Comparison of ENCODE assay signal across 13 cellular contexts in genomic region chr15:49675051-49675450, GRCh38. TPM values are rescaled to one million over a fixed set of nuclear protein-coding genes. Genes with fewer than 3 reads are reported as not detected.
A peak's percentile ranks its signal among the peaks of the same experiment; 100 is the strongest.
DNase-seq lines count a peak whose midpoint lies in the region; ATAC-seq, FAIRE-seq and TF ChIP-seq lines count a peak whose summit lies in the region.
"Had no signal": no experiment of that assay in that cellular context is flagged by ENCODE, and none has a peak within 500 bp of the region (broad histone marks: within the 10 kb centered on the region; RNA-seq: fewer than 3 reads in every experiment).

No MANE protein-coding gene starts in this region.

- H2AFZ ChIP-seq in mammary epithelial cell (ENCODE audit: low read depth, low read length) = no peak overlapping the region

- H3K9me3 Mint-ChIP-seq in activated T-cell treated with anti-CD3 and anti-CD28 coated beads, Interleukin-2, amount 50 U/mL, for 24 hours = no peaks in the 10 kb centered on the region
- peaks cover 4% of the 10 kb centered on the region for H3K9me3 Mint-ChIP-seq in activated CD4-positive, alpha-beta T cell treated with anti-CD3 and anti-CD28 coated beads, Interleukin-2, amount 10 ng/mL, durations not matched to agents 24 days and 14 days
- H3K9me3 Mint-ChIP-seq: CD8-positive, alpha-beta T cell had no signal

- no peak overlapping the region for H4K8ac ChIP-seq in mesendoderm (ENCODE audit: low read depth, low read length)

- H3K27me3 Mint-ChIP-seq in activated T-cell treated with anti-CD3 and anti-CD28 coated beads, Interleukin-2, amount 50 U/mL, for 24 hours = peaks cover 19% of the 10 kb centered on the region
- H3K27me3 Mint-ChIP-seq in activated CD4-positive, alpha-beta T cell treated with anti-CD3 and anti-CD28 coated beads, Interleukin-2, amount 10 ng/mL, durations not matched to agents 24 days and 14 days = peaks cover 21% of the 10 kb centered on the region

- H3K36me3 ChIP-seq in mammary epithelial cell (ENCODE audit: insufficient read depth, low read length) (no peaks in the 10 kb centered on the region), mesendoderm (ENCODE audit: control insufficient read depth, insufficient read depth, low read length) (no peaks in the 10 kb centered on the region), ascending aorta (no peaks in the 10 kb centered on the region)

- H3K79me2 ChIP-seq in mammary epithelial cell (ENCODE audit: insufficient read depth, low read length) (no peaks in the 10 kb centered on the region), mesendoderm (ENCODE audit: control insufficient read depth, insufficient read depth, low read length) (no peaks in the 10 kb centered on the region)

- H3K56ac ChIP-seq in mesendoderm (ENCODE audit: low read length) = no peak overlapping the region

- TF ChIP-seq CTCF in mammary epithelial cell (conservative IDR thresholded peaks at IDR 0.05 in 1 of 2, IDR thresholded peaks at IDR 0.05 in 1 of 2; ENCODE audit: extremely low read depth in 1 of 2, insufficient read depth in 1 of 2, low read depth in 1 of 2, low read length in 2 of 2) (peak; percentile 46 to 49), ascending aorta (IDR thresholded peaks at IDR 0.05) (no peak)

- in situ Hi-C loops in mammary epithelial cell (cut with MboI; ENCODE audit: low sequenced_read_pairs in 2 of 2) = no loop called here

- H3K27ac ChIP-seq in mammary epithelial cell (ENCODE audit: insufficient read depth, low read depth, low read length) = peak overlapping the region; percentile 78
- no peak overlapping the region for H3K27ac ChIP-seq in mesendoderm (ENCODE audit: low read depth, low read length)
- H3K27ac ChIP-seq in ascending aorta = no peak overlapping the region

- H4K20me1 ChIP-seq in mammary epithelial cell (ENCODE audit: insufficient read depth, low read length) = no peaks in the 10 kb centered on the region

- intact Hi-C loops in mammary epithelial cell (cut with micrococcal nuclease) (no loop called here), ascending aorta (cut with DNase I) (loop anchor here (10.0 kb wide), 1 partner anchor 60 kb away; no protein-coding TSS in a partner anchor)
- intact Hi-C loops in activated CD4-positive, alpha-beta T cell treated with anti-CD3 and anti-CD28 coated beads, Interleukin-2, amount 10 ng/mL, durations not matched to agents 24 days and 14 days (cut with micrococcal nuclease) = no loop called here

- no peaks in the 10 kb centered on the region for H3K36me3 Mint-ChIP-seq in activated T-cell treated with anti-CD3 and anti-CD28 coated beads, Interleukin-2, amount 50 U/mL, for 24 hours (ENCODE audit: low read depth)
- no peaks in the 10 kb centered on the region for H3K36me3 Mint-ChIP-seq in activated CD4-positive, alpha-beta T cell treated with anti-CD3 and anti-CD28 coated beads, Interleukin-2, amount 10 ng/mL, durations not matched to agents 24 days and 14 days (ENCODE audit: low read depth)
- H3K36me3 Mint-ChIP-seq: CD8-positive, alpha-beta T cell had no signal

- no peak overlapping the region for H2BK120ac ChIP-seq in mesendoderm (ENCODE audit: low read depth, low read length)

- H3K4me1 ChIP-seq in mammary epithelial cell (ENCODE audit: insufficient read depth, low read length) (peaks cover 16% of the 10 kb centered on the region), mesendoderm (ENCODE audit: control insufficient read depth, low read depth, low read length) (no peaks in the 10 kb centered on the region), ascending aorta (peaks cover 0 to 3% of the 10 kb centered on the region in 2 donors)

- H3K27me3 ChIP-seq in mammary epithelial cell (ENCODE audit: insufficient read depth, low read length) (no peaks in the 10 kb centered on the region), mesendoderm (ENCODE audit: insufficient read depth, low read length, poor library complexity) (no peaks in the 10 kb centered on the region), ascending aorta (no peaks in the 10 kb centered on the region)

- no peak for ATAC-seq in GM21447 (IDR thresholded peaks at IDR 0.05; ENCODE audit: unreplicated experiment)
- ATAC-seq: CD8-positive, alpha-beta T cell had no signal

- CTCF ChIA-PET in mammary epithelial cell (lab: Charles Lee; ENCODE audit: low non-redundant PET) = interaction anchor here (0.6 kb wide), 1 partner anchor 14 kb away, joined by 4 read pairs; no protein-coding TSS in a partner anchor

- no peaks in the 10 kb centered on the region for H3K4me1 Mint-ChIP-seq in activated T-cell treated with anti-CD3 and anti-CD28 coated beads, Interleukin-2, amount 50 U/mL, for 24 hours (ENCODE audit: low read depth)
- H3K4me1 Mint-ChIP-seq in activated CD4-positive, alpha-beta T cell treated with anti-CD3 and anti-CD28 coated beads, Interleukin-2, amount 10 ng/mL, durations not matched to agents 24 days and 14 days = no peaks in the 10 kb centered on the region

- no peak for FAIRE-seq in HTR-8/SVneo (lab: Jason Lieb, UNC)
- FAIRE-seq: GM18507 had no signal

- H3K4me3 ChIP-seq in mammary epithelial cell (replicated peaks in 1 of 3; ENCODE audit: insufficient read depth in 1 of 3, low read depth in 2 of 3, low read length in 3 of 3) (no peak overlapping the region), mesendoderm (ENCODE audit: low read length) (no peak overlapping the region), ascending aorta (no peak overlapping the region)

- no peak overlapping the region for H3K9ac ChIP-seq in mammary epithelial cell (ENCODE audit: insufficient read depth, low read length)
- H3K9ac ChIP-seq in mesendoderm (ENCODE audit: low read length) = no peak overlapping the region

- H3K27ac Mint-ChIP-seq in activated T-cell treated with anti-CD3 and anti-CD28 coated beads, Interleukin-2, amount 50 U/mL, for 24 hours = no peak overlapping the region
- no peak overlapping the region for H3K27ac Mint-ChIP-seq in activated CD4-positive, alpha-beta T cell treated with anti-CD3 and anti-CD28 coated beads, Interleukin-2, amount 10 ng/mL, durations not matched to agents 24 days and 14 days
- H3K27ac Mint-ChIP-seq: CD8-positive, alpha-beta T cell had no signal

- no peak overlapping the region for H2AK5ac ChIP-seq in mesendoderm (ENCODE audit: low read length)

- DNase-seq in AG20443 (ENCODE audit: low spot score) (peak; percentile 70), HTR-8/SVneo (ENCODE audit: insufficient read length, low spot score) (peak; percentile 3), mammary epithelial cell (peak; percentile 86), mesendoderm (peak; percentile 22), ascending aorta (ENCODE audit: low spot score in 2 of 2) (no peak)
- DNase-seq in activated T-cell treated with anti-CD3 and anti-CD28 coated beads, Interleukin-2, amount 50 U/mL, for 24 hours = no peak
- no peak for DNase-seq in activated CD4-positive, alpha-beta T cell treated with anti-CD3 and anti-CD28 coated beads, Interleukin-2, amount 10 ng/mL, durations not matched to agents 24 days and 14 days
- DNase-seq: activated T-cell treated with anti-CD3 and anti-CD28 coated beads, Interleukin-2, amount 50 U/mL, for 48 hours; CD8-positive, alpha-beta T cell; Karpas-422; NK-92 treated with Interleukin-12 subunit alpha and Interleukin-12 subunit beta, amount 100 ng/mL, for 24 hours had no signal

- H3K9me3 ChIP-seq in mammary epithelial cell (replicated peaks; ENCODE audit: insufficient read depth, low read length) (no peaks in the 10 kb centered on the region), ascending aorta (no peaks in the 10 kb centered on the region)

- no peak overlapping the region for H4K5ac ChIP-seq in mesendoderm (ENCODE audit: low read length)

- no peak overlapping the region for H3K4me3 Mint-ChIP-seq in activated T-cell treated with anti-CD3 and anti-CD28 coated beads, Interleukin-2, amount 50 U/mL, for 24 hours
- H3K4me3 Mint-ChIP-seq in activated CD4-positive, alpha-beta T cell treated with anti-CD3 and anti-CD28 coated beads, Interleukin-2, amount 10 ng/mL, durations not matched to agents 24 days and 14 days = no peak overlapping the region
- H3K4me3 Mint-ChIP-seq: CD8-positive, alpha-beta T cell had no signal

- H3K4ac ChIP-seq in mesendoderm (ENCODE audit: low read depth, low read length) = no peak overlapping the region

- no peak overlapping the region for H3K18ac ChIP-seq in mesendoderm (ENCODE audit: low read length)

- no peak overlapping the region for H2BK5ac ChIP-seq in mesendoderm (ENCODE audit: low read length)

- dilution Hi-C loops in mammary epithelial cell (cut with HindIII; ENCODE audit: low sequenced_read_pairs) = no loop called here

- no peak overlapping the region for H2BK15ac ChIP-seq in mesendoderm (replicated peaks; ENCODE audit: low read depth)

- peak overlapping the region; percentile 46 for H3K4me2 ChIP-seq in mammary epithelial cell (ENCODE audit: insufficient read depth, low read depth, low read length)
- H3K4me2 ChIP-seq in mesendoderm (ENCODE audit: low read length) = no peak overlapping the region

- H3K79me1 ChIP-seq in mesendoderm (ENCODE audit: low read length) = no peaks in the 10 kb centered on the region

- BruUV-seq in mammary epithelial cell (replicated peaks; lab: Mats Ljungman, UMichigan) = no TSS peak

- H3K23ac ChIP-seq in mesendoderm (ENCODE audit: low read length) = no peak overlapping the region

RNA-seq across cellular contexts. Expression of gene DTWD1, which starts 54.2 kb away (rescaled TPM):
- total RNA-seq in mammary epithelial cell (10 to 100 TPM; 23.2 to 24.2 TPM), ascending aorta (18.4 TPM)
- 9.7 TPM for polyA plus RNA-seq in mammary epithelial cell
- 3.6 TPM for polyA minus RNA-seq in mammary epithelial cell
- polyA plus RNA-seq in mesendoderm (2013, experiment 1 of 2) = 22.2 TPM
- 21.0 TPM for polyA plus RNA-seq in mesendoderm (2013, experiment 2 of 2)
- 24.9 and 25.8 TPM in 2 replicates for total RNA-seq in activated CD4-positive, alpha-beta T cell treated with anti-CD3 and anti-CD28 coated beads, Interleukin-2, amount 10 ng/mL, durations not matched to agents 24 days and 14 days

RNA-seq across cellular contexts. Expression of gene FAM227B, which starts 54.4 kb away (rescaled TPM):
- total RNA-seq in mammary epithelial cell (1 to 10 TPM; 5.0 to 5.4 TPM), ascending aorta (not detected)
- polyA plus RNA-seq in mammary epithelial cell = 2.4 TPM
- not detected for polyA minus RNA-seq in mammary epithelial cell
- polyA plus RNA-seq in mesendoderm (2013, experiment 1 of 2) = 3.1 TPM
- polyA plus RNA-seq in mesendoderm (2013, experiment 2 of 2) = 3.1 TPM
- total RNA-seq in activated CD4-positive, alpha-beta T cell treated with anti-CD3 and anti-CD28 coated beads, Interleukin-2, amount 10 ng/mL, durations not matched to agents 24 days and 14 days = 2.1 and 2.7 TPM in 2 replicates

Comparison
In these comparisons a context has a peak if more than half of its experiments do, and no peak if none do; other contexts are left out.
1. DNase-seq: peak in AG20443 (single experiment), HTR-8/SVneo (single experiment), mammary epithelial cell (single experiment) and mesendoderm (single experiment); none in ascending aorta (0 of 2), activated T-cell treated with anti-CD3 and anti-CD28 coated beads, Interleukin-2, amount 50 U/mL, for 24 hours (single experiment) and activated CD4-positive, alpha-beta T cell treated with anti-CD3 and anti-CD28 coated beads, Interleukin-2, amount 10 ng/mL, durations not matched to agents 24 days and 14 days (single experiment).
2. CTCF ChIP-seq: peak in mammary epithelial cell (2 of 2); none in ascending aorta (0 of 3).